In the genomic region with DNA sequence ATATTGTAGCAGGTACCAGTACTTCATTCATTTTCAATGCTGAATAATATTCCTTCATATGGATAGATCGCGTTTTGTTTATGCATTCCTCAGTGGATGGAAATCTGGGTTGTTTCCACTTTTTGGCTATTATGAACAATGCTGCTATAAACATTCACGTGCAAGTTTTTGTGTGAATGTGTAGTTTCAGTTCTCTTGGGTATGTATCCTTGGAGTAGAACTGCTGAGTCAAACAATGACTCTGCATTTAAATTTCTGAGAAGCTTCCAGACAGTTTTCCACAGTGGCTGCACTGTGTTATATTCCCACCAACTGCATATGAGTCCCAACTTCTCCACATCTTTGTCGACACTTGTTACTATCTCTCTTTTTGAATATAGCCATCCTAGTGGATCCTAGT, we compare ENCODE assay signal across 1 cellular context.
TF ChIP-seq lines count a peak whose summit lies in the region.

No MANE protein-coding gene starts in this region.

TF ChIP-seq in K562, 482 proteins besides CTCF, POLR2A, EP300 and RAD21 (continued from another document):
- TF ChIP-seq MAFF (IDR thresholded peaks at IDR 0.05; ENCODE audit: low read length) (peak; percentile 86), XRCC5 (IDR thresholded peaks at IDR 0.05; ENCODE audit: low read depth, low read length) (no peak), MAFG (tag; conservative IDR thresholded peaks at IDR 0.05) (peak; percentile 93), KAT7 (CRISPR knock-in tag; IDR thresholded peaks at IDR 0.05; ENCODE audit: borderline replicate concordance) (no peak), NFE2L1 (tag; IDR thresholded peaks at IDR 0.05; ENCODE audit: borderline replicate concordance, low read depth) (peak; percentile 59; the same call in 1 of the 2 replicates)
TF ChIP-seq in K562: peak in this region for 8.
